Comparison of ENCODE assay signal across 1 cellular context in the genomic region with DNA sequence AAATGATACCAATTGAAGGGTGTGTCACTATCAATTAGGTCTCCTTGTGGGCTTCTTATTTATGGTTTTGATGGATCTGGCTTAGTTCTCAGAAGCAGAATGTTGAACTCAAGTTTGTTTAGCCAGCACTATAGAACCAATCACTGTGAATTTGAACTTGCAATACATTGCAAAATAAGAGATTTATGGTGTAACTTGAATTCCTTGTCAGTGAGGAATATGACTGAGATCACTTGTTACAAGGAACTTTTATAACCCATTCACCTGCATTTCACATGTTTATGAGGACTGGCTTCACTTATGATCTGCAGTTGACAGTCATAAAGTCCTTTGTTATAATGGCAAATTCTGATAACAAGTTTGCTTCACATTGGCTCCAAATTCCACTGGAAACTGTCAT.
TF ChIP-seq lines count a peak whose summit lies in the region.

No MANE protein-coding gene starts in this region.

TF ChIP-seq in endothelial cell of umbilical vein, 7 proteins besides CTCF, POLR2A, EP300 and RAD21:
- TF ChIP-seq MYC (IDR thresholded peaks at IDR 0.05; ENCODE audit: low read depth, low read length) (no peak), JUN (IDR thresholded peaks at IDR 0.05; ENCODE audit: borderline replicate concordance, insufficient read depth, insufficient read length, low read depth) (no peak), GATA2 (IDR thresholded peaks at IDR 0.05; ENCODE audit: insufficient read depth, insufficient read length, low read depth, low read length) (no peak), FOS (IDR thresholded peaks at IDR 0.05; ENCODE audit: borderline replicate concordance, insufficient read depth, low read length) (no peak)
- TF ChIP-seq, protein P1, sequence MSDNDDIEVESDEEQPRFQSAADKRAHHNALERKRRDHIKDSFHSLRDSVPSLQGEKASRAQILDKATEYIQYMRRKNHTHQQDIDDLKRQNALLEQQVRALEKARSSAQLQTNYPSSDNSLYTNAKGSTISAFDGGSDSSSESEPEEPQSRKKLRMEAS (IDR thresholded peaks at IDR 0.05; ENCODE audit: insufficient read depth, insufficient read length): no peak
